ENCODE assay signal across 1 cellular context in the genomic region with DNA sequence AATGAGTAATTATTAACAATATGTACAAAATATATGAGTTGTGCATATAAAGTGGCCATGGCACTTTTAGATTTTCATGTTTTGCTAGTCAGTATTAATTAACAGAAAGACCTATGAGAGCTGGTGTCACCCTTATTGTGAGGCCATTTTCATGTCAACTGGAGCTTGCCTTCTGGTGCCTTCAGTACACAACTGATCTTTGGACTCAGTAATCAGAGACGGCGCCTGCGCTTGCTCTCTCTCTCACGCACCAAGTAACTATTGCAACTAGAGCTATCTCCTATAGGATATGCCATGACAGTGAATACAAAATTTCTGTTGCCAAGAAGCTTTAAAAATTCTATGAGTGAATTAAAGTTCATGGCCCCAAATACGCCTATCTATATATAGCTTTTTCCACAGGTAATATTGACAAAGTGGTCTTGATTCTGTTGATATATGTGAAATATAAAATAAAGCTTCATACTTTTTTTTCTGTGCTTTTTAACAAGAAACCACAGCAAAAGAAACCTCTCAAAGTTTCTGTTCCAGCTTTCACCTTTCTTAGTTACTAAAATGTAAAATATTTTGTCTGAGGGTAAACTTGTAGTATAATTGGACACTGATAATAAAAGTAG.
A peak's percentile ranks its signal among the peaks of the same experiment; 100 is the strongest.
TF ChIP-seq lines count a peak whose summit lies in the region.

No MANE protein-coding gene starts in this region.

TF ChIP-seq in liver, 16 proteins besides CTCF, POLR2A, EP300 and RAD21 (continued from another document):
- TF ChIP-seq, protein P1, sequence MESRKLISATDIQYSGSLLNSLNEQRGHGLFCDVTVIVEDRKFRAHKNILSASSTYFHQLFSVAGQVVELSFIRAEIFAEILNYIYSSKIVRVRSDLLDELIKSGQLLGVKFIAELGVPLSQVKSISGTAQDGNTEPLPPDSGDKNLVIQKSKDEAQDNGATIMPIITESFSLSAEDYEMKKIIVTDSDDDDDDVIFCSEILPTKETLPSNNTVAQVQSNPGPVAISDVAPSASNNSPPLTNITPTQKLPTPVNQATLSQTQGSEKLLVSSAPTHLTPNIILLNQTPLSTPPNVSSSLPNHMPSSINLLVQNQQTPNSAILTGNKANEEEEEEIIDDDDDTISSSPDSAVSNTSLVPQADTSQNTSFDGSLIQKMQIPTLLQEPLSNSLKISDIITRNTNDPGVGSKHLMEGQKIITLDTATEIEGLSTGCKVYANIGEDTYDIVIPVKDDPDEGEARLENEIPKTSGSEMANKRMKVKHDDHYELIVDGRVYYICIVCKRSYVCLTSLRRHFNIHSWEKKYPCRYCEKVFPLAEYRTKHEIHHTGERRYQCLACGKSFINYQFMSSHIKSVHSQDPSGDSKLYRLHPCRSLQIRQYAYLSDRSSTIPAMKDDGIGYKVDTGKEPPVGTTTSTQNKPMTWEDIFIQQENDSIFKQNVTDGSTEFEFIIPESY (IDR thresholded peaks at IDR 0.05): peak; percentile 42
- peak; percentile 77 for TF ChIP-seq SP1 (IDR thresholded peaks at IDR 0.05)
- TF ChIP-seq FOXA2 (IDR thresholded peaks at IDR 0.05): peak; percentile 35
- TF ChIP-seq TAF1 (conservative IDR thresholded peaks at IDR 0.05): peak; percentile 16
- no peak for TF ChIP-seq NR2F2 (IDR thresholded peaks at IDR 0.05)
- peak; percentile 70 for TF ChIP-seq HNF4G (IDR thresholded peaks at IDR 0.05)
- no peak for TF ChIP-seq FOXA1 (IDR thresholded peaks at IDR 0.05)
- TF ChIP-seq, protein P2, sequence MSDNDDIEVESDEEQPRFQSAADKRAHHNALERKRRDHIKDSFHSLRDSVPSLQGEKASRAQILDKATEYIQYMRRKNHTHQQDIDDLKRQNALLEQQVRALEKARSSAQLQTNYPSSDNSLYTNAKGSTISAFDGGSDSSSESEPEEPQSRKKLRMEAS (IDR thresholded peaks at IDR 0.05): peak; percentile 30
- peak; percentile 95 for TF ChIP-seq HNF4A (conservative IDR thresholded peaks at IDR 0.05)
- TF ChIP-seq GABPA (IDR thresholded peaks at IDR 0.05 in 1 of 2, conservative IDR thresholded peaks at IDR 0.05 in 1 of 2): no peak
- TF ChIP-seq YY1 (IDR thresholded peaks at IDR 0.05): peak; percentile 84
- TF ChIP-seq, protein P3, sequence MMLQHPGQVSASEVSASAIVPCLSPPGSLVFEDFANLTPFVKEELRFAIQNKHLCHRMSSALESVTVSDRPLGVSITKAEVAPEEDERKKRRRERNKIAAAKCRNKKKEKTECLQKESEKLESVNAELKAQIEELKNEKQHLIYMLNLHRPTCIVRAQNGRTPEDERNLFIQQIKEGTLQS (IDR thresholded peaks at IDR 0.05): no peak
